In the genomic region with DNA sequence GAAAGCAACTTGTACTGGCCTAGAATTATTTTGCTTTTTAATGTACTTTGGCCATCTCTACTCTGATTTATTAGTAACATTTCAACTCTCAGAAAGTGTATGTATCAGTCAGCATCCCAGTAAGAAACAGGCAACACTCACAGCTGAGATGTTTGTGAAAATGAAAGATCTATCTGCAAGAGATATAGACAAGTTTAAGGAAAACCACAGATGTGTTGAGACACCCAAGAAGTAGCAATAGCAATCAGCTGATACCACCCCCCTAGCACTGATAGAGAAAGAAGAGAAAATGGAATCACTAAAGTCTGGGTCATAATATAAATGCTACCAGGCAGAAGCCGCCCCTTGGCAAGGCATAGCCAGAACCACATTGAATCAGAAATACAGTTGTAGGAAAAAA, we compare ENCODE assay signal across 7 cellular contexts.
"Had no signal": no experiment of that assay in that cellular context is flagged by ENCODE, and none has a peak within 500 bp of the region (broad histone marks: within the 10 kb centered on the region; RNA-seq: fewer than 3 reads in every experiment).

No MANE protein-coding gene starts in this region.

- H3K27me3 Mint-ChIP-seq: IgD-negative memory B cell had no signal

- FAIRE-seq: HepG2 had no signal

- ATAC-seq: HCT116, HepG2 had no signal

- H3K4me1 Mint-ChIP-seq: IgD-negative memory B cell had no signal

- H3K4me3 Mint-ChIP-seq: HFFc6, IgD-negative memory B cell had no signal

- DNase-seq: GOT3, H7, HFFc6, KBM-7 had no signal

- H3K27ac Mint-ChIP-seq: HFFc6, IgD-negative memory B cell had no signal

- H3K36me3 Mint-ChIP-seq: IgD-negative memory B cell had no signal
